ENCODE assay signal across 8 cellular contexts in the genomic region with DNA sequence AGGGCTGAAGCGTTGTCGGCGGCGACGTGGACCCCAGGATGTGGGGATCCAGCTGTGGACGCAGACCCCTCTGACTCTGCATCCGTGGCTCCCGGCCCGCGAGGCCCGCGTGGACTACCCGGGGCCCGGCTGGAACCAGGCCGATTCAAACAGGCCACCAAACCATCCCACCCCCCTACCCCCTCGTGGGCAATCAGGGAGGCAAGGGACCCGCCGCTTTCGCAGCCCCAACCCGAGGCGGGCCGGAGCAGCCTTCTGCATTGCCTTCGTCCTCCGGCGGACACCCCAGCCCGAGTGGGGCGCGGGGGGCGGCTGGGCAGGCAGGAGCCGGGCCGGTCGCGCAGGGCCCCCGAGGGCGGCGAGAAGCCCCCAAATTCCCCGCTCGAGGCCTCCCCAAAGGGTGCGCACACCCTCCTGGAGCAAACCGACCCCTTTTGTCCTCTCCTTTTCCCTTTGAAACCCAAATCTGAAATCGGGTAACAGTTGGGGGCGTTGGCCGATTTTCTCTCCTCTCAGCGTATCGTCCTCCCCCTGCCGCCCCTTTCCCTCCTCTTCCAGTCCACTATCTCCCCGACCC. TPM values are rescaled to one million over a fixed set of nuclear protein-coding genes. Genes with fewer than 3 reads are reported as not detected.
A peak's percentile ranks its signal among the peaks of the same experiment; 100 is the strongest.
DNase-seq lines count a peak whose midpoint lies in the region; ATAC-seq and TF ChIP-seq lines count a peak whose summit lies in the region.

No MANE protein-coding gene starts in this region.

- H3K4me2 ChIP-seq in DND-41 (ENCODE audit: insufficient read depth, low read length), result peak overlapping the region; percentile 59

- peak overlapping the region; percentile 60; the same call in 1 of the 2 replicates for H2AFZ ChIP-seq in DND-41 (ENCODE audit: low read depth, low read length)

- H3K27me3 Mint-ChIP-seq in natural killer cell (ENCODE audit: low read depth in 2 of 2), result peaks cover 55 to 70% of the 10 kb centered on the region in 2 donors

- no peak overlapping the region for H3K4me3 ChIP-seq in DND-41 (ENCODE audit: low read depth in 1 of 2, low read length in 2 of 2)
- H3K4me3 ChIP-seq in MG63, result peak overlapping the region; percentile 22; the same call in 1 of the 2 replicates
- H3K4me3 ChIP-seq in ectodermal cell (ENCODE audit: insufficient read depth, low read depth, low read length), result peak overlapping the region; percentile 7
- H3K4me3 ChIP-seq in colonic mucosa, result no peak overlapping the region

- H3K27ac ChIP-seq in DND-41 (ENCODE audit: low read length), result no peak overlapping the region
- H3K27ac ChIP-seq in ectodermal cell (ENCODE audit: insufficient read depth, low read depth, low read length, poor library complexity, severe bottlenecking), result no peak overlapping the region
- no peak overlapping the region for H3K27ac ChIP-seq in colonic mucosa

- peaks cover 12% of the 10 kb centered on the region for H3K4me1 ChIP-seq in DND-41 (ENCODE audit: insufficient read depth, low read length)
- H3K4me1 ChIP-seq in ectodermal cell (ENCODE audit: control insufficient read depth, insufficient read depth, low read length), result peaks cover 16% of the 10 kb centered on the region
- peaks cover 32% of the 10 kb centered on the region for H3K4me1 ChIP-seq in colonic mucosa

- TF ChIP-seq CTCF in DND-41 (IDR thresholded peaks at IDR 0.05; ENCODE audit: borderline replicate concordance, extremely low read depth, low read length, poor library complexity, severe bottlenecking) (no peak), natural killer cell (IDR thresholded peaks at IDR 0.05) (no peak), colonic mucosa (IDR thresholded peaks at IDR 0.05) (no peak)

- no peaks in the 10 kb centered on the region for H3K27me3 ChIP-seq in DND-41 (ENCODE audit: insufficient read depth, low read length, poor library complexity)
- peaks cover 9% of the 10 kb centered on the region for H3K27me3 ChIP-seq in MG63
- peaks cover 90% of the 10 kb centered on the region for H3K27me3 ChIP-seq in ectodermal cell (ENCODE audit: control insufficient read depth, insufficient read depth, low read length, poor library complexity, severe bottlenecking)
- H3K27me3 ChIP-seq in colonic mucosa, result peaks cover 78% of the 10 kb centered on the region

- no peaks in the 10 kb centered on the region for H3K9me3 ChIP-seq in DND-41 (ENCODE audit: insufficient read depth, low read length, severe bottlenecking)
- H3K9me3 ChIP-seq in MG63, result no peaks in the 10 kb centered on the region
- no peaks in the 10 kb centered on the region for H3K9me3 ChIP-seq in ectodermal cell (ENCODE audit: control insufficient read depth, low read length)
- H3K9me3 ChIP-seq in colonic mucosa, result no peaks in the 10 kb centered on the region

- H3K4me1 Mint-ChIP-seq in natural killer cell, result peaks cover 34 to 48% of the 10 kb centered on the region in 2 donors

- no peaks in the 10 kb centered on the region for H3K9me3 Mint-ChIP-seq in natural killer cell

- H3K36me3 ChIP-seq in DND-41 (ENCODE audit: insufficient read depth, low read length), result 0 out of 2 replicates have a peak, but pooled peaks cover 3% of the 10 kb centered on the region
- H3K36me3 ChIP-seq in MG63, result no peaks in the 10 kb centered on the region
- H3K36me3 ChIP-seq in ectodermal cell (ENCODE audit: control insufficient read depth, insufficient read depth, low read length), result no peaks in the 10 kb centered on the region
- no peaks in the 10 kb centered on the region for H3K36me3 ChIP-seq in colonic mucosa

- H3K27ac Mint-ChIP-seq in natural killer cell, result peak overlapping the region; percentile 75 to 87

- ATAC-seq in DND-41 (ENCODE audit: insufficient read depth, low read depth), result no peak
- peak in 1 of 3 donors; percentile 14 for ATAC-seq in natural killer cell

- intact Hi-C loops in natural killer cell (cut with micrococcal nuclease), result loop anchor here (1.0 kb wide), 5 partner anchors 94 to 1315 kb away; partner anchors contain the start of gene OLA1
- intact Hi-C loops in colonic mucosa (cut with DNase I), result loop anchor here (2.0 to 10.0 kb wide), 3 partner anchors 185 to 941 kb away; no protein-coding TSS in a partner anchor

- no peaks in the 10 kb centered on the region; the same call in none of the 2 replicates for H4K20me1 ChIP-seq in DND-41 (ENCODE audit: insufficient read depth, low read length)

- peak overlapping the region; percentile 88 for H3K4me3 Mint-ChIP-seq in natural killer cell

- WGBS in ectodermal cell, 2 experiments, result 1% methylated on average over 47 of the region's 47 CpGs

- H3K9ac ChIP-seq in DND-41 (ENCODE audit: low read depth, low read length) (0 out of 2 replicates have a peak overlapping the region, but pooled peaks have one; percentile 16), colonic mucosa (ENCODE audit: low read depth in 2 of 2, low read length in 2 of 2) (no peak overlapping the region)

- DNase-seq in DND-41, result no peak
- no peak for DNase-seq in MG63
- DNase-seq in natural killer cell, result no peak
- no peak for DNase-seq in colonic mucosa
- no peak for DNase-seq in HuH-7 (ENCODE audit: low spot score)
- no peak for DNase-seq in NOMO-1 treated with DMSO at 0.1 percent for 48 hours (lab: John Stamatoyannopoulos, UW; ENCODE audit: unreplicated experiment)
- DNase-seq in NAMALWA (ENCODE audit: low spot score), result no peak

- peaks cover 6% of the 10 kb centered on the region for H3K36me3 Mint-ChIP-seq in natural killer cell

- H3K79me2 ChIP-seq in DND-41 (ENCODE audit: insufficient read depth, low read length), result no peaks in the 10 kb centered on the region

RNA-seq across cellular contexts. Expression of gene SP9, which starts 7.3 kb away (rescaled TPM):
- not detected in 2 replicates for total RNA-seq in MG63 (2014; rRNA removed; shearing (Covaris generic); ENCODE audit: low replicate concordance)
- polyA plus RNA-seq in ectodermal cell (2013, experiment 1 of 4), result not detected
- polyA plus RNA-seq in ectodermal cell (2013, experiment 2 of 4), result 0.16 TPM
- 0.53 TPM for polyA plus RNA-seq in ectodermal cell (2013, experiment 3 of 4)
- 0.20 TPM for polyA plus RNA-seq in ectodermal cell (2013, experiment 4 of 4)
- total RNA-seq in natural killer cell, result not detected
- not detected for total RNA-seq in colonic mucosa

RNA-seq across cellular contexts. Expression of gene SCRN3, which starts 53.4 kb away (rescaled TPM):
- 30.1 and 48.8 TPM in 2 replicates for total RNA-seq in MG63 (2014; rRNA removed; shearing (Covaris generic); ENCODE audit: low replicate concordance)
- 24.3 TPM for polyA plus RNA-seq in ectodermal cell (2013, experiment 1 of 4)
- 27.7 TPM for polyA plus RNA-seq in ectodermal cell (2013, experiment 2 of 4)
- 23.5 TPM for polyA plus RNA-seq in ectodermal cell (2013, experiment 3 of 4)
- polyA plus RNA-seq in ectodermal cell (2013, experiment 4 of 4), result 25.5 TPM
- total RNA-seq in natural killer cell (10 to 100 TPM; 16.6 to 20.6 (median 16.9) TPM), colonic mucosa (10 to 100 TPM; 19.1 to 20.7 TPM)

Comparison
In these comparisons a context has a peak if more than half of its experiments do, and no peak if none do; other contexts are left out.
1. H3K4me3 ChIP-seq: peak in MG63 (single experiment) and ectodermal cell (single experiment); none in DND-41 (0 of 2) and colonic mucosa (single experiment).